ENCODE assay signal across 1 cellular context in genomic region chr5:92641031-92641962, GRCh38.
TF ChIP-seq lines count a peak whose summit lies in the region.

No MANE protein-coding gene starts in this region.

TF ChIP-seq in HEK293, 187 proteins besides CTCF, POLR2A, EP300 and RAD21 (continued from another document and continues in another):
- no peak for TF ChIP-seq ZNF701 (tag by site-specific recombination; IDR thresholded peaks at IDR 0.05)
- TF ChIP-seq, protein P1, sequence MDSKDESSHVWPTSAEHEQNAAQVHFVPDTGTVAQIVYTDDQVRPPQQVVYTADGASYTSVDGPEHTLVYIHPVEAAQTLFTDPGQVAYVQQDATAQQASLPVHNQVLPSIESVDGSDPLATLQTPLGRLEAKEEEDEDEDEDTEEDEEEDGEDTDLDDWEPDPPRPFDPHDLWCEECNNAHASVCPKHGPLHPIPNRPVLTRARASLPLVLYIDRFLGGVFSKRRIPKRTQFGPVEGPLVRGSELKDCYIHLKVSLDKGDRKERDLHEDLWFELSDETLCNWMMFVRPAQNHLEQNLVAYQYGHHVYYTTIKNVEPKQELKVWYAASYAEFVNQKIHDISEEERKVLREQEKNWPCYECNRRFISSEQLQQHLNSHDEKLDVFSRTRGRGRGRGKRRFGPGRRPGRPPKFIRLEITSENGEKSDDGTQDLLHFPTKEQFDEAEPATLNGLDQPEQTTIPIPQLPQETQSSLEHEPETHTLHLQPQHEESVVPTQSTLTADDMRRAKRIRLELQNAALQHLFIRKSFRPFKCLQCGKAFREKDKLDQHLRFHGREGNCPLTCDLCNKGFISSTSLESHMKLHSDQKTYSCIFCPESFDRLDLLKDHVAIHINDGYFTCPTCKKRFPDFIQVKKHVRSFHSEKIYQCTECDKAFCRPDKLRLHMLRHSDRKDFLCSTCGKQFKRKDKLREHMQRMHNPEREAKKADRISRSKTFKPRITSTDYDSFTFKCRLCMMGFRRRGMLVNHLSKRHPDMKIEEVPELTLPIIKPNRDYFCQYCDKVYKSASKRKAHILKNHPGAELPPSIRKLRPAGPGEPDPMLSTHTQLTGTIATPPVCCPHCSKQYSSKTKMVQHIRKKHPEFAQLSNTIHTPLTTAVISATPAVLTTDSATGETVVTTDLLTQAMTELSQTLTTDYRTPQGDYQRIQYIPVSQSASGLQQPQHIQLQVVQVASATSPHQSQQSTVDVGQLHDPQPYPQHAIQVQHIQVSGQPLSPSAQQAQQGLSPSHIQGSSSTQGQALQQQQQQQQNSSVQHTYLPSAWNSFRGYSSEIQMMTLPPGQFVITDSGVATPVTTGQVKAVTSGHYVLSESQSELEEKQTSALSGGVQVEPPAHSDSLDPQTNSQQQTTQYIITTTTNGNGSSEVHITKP (tag by site-specific recombination; IDR thresholded peaks at IDR 0.05): peak; percentile 20; the same call in 1 of the 2 replicates
- no peak for TF ChIP-seq ZNF707 (tag by site-specific recombination; IDR thresholded peaks at IDR 0.05)
- TF ChIP-seq HOXD13 (CRISPR knock-in tag; IDR thresholded peaks at IDR 0.05; ENCODE audit: borderline replicate concordance): peak; percentile 59
- peak; percentile 11; the same call in 1 of the 2 replicates for TF ChIP-seq ZNF549 (tag by site-specific recombination; IDR thresholded peaks at IDR 0.05)
- no peak for TF ChIP-seq ZNF560 (tag by site-specific recombination; IDR thresholded peaks at IDR 0.05; ENCODE audit: borderline replicate concordance)
- TF ChIP-seq GLI2 (tag by site-specific recombination; IDR thresholded peaks at IDR 0.05; ENCODE audit: borderline replicate concordance, low read depth): peak; percentile 28; the same call in 1 of the 2 replicates
- no peak for TF ChIP-seq ZNF354C (tag by site-specific recombination; IDR thresholded peaks at IDR 0.05; ENCODE audit: borderline replicate concordance, low read depth)
- peak; percentile 49 for TF ChIP-seq ZNF335 (tag by site-specific recombination; conservative IDR thresholded peaks at IDR 0.05)
- no peak for TF ChIP-seq ZNF426 (tag by site-specific recombination; IDR thresholded peaks at IDR 0.05)
- TF ChIP-seq ZFHX2 (tag by site-specific recombination; conservative IDR thresholded peaks at IDR 0.05): no peak
- TF ChIP-seq KLF10 (tag by site-specific recombination; IDR thresholded peaks at IDR 0.05): peak; percentile 77
- TF ChIP-seq, protein P2, sequence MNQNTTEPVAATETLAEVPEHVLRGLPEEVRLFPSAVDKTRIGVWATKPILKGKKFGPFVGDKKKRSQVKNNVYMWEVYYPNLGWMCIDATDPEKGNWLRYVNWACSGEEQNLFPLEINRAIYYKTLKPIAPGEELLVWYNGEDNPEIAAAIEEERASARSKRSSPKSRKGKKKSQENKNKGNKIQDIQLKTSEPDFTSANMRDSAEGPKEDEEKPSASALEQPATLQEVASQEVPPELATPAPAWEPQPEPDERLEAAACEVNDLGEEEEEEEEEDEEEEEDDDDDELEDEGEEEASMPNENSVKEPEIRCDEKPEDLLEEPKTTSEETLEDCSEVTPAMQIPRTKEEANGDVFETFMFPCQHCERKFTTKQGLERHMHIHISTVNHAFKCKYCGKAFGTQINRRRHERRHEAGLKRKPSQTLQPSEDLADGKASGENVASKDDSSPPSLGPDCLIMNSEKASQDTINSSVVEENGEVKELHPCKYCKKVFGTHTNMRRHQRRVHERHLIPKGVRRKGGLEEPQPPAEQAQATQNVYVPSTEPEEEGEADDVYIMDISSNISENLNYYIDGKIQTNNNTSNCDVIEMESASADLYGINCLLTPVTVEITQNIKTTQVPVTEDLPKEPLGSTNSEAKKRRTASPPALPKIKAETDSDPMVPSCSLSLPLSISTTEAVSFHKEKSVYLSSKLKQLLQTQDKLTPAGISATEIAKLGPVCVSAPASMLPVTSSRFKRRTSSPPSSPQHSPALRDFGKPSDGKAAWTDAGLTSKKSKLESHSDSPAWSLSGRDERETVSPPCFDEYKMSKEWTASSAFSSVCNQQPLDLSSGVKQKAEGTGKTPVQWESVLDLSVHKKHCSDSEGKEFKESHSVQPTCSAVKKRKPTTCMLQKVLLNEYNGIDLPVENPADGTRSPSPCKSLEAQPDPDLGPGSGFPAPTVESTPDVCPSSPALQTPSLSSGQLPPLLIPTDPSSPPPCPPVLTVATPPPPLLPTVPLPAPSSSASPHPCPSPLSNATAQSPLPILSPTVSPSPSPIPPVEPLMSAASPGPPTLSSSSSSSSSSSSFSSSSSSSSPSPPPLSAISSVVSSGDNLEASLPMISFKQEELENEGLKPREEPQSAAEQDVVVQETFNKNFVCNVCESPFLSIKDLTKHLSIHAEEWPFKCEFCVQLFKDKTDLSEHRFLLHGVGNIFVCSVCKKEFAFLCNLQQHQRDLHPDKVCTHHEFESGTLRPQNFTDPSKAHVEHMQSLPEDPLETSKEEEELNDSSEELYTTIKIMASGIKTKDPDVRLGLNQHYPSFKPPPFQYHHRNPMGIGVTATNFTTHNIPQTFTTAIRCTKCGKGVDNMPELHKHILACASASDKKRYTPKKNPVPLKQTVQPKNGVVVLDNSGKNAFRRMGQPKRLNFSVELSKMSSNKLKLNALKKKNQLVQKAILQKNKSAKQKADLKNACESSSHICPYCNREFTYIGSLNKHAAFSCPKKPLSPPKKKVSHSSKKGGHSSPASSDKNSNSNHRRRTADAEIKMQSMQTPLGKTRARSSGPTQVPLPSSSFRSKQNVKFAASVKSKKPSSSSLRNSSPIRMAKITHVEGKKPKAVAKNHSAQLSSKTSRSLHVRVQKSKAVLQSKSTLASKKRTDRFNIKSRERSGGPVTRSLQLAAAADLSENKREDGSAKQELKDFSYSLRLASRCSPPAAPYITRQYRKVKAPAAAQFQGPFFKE (tag by site-specific recombination; IDR thresholded peaks at IDR 0.05; ENCODE audit: borderline replicate concordance): no peak
- peak; percentile 88 for TF ChIP-seq GLIS1 (tag by site-specific recombination; IDR thresholded peaks at IDR 0.05)
- TF ChIP-seq MEIS1 (CRISPR knock-in tag; IDR thresholded peaks at IDR 0.05; ENCODE audit: borderline replicate concordance): peak; percentile 80; the same call in 1 of the 2 replicates
- peak; percentile 65; the same call in 1 of the 2 replicates for TF ChIP-seq BCL6B (tag by site-specific recombination; IDR thresholded peaks at IDR 0.05)
- peak; percentile 85 for TF ChIP-seq ZXDB (tag by site-specific recombination; IDR thresholded peaks at IDR 0.05)
- no peak for TF ChIP-seq ZNF133 (tag by site-specific recombination; IDR thresholded peaks at IDR 0.05)
- TF ChIP-seq ZNF561 (tag by site-specific recombination; IDR thresholded peaks at IDR 0.05; ENCODE audit: borderline replicate concordance): peak; percentile 60
- TF ChIP-seq ZNF629 (tag by site-specific recombination; IDR thresholded peaks at IDR 0.05): peak; percentile 75
- no peak for TF ChIP-seq ZFP69B (tag by site-specific recombination; IDR thresholded peaks at IDR 0.05)
- peak; percentile 68; the same call in 1 of the 2 replicates for TF ChIP-seq TRIM28 (IDR thresholded peaks at IDR 0.05; ENCODE audit: borderline replicate concordance, low read length)
- no peak for TF ChIP-seq ZNF112 (tag by site-specific recombination; IDR thresholded peaks at IDR 0.05)
- no peak for TF ChIP-seq ZNF223 (tag by site-specific recombination; IDR thresholded peaks at IDR 0.05)
- TF ChIP-seq WT1 (tag by site-specific recombination; IDR thresholded peaks at IDR 0.05): peak; percentile 92
- 0 out of 2 replicates have a peak, but pooled peaks have one; percentile 49 for TF ChIP-seq HOXC10 (CRISPR knock-in tag; IDR thresholded peaks at IDR 0.05)
- TF ChIP-seq, protein P3, sequence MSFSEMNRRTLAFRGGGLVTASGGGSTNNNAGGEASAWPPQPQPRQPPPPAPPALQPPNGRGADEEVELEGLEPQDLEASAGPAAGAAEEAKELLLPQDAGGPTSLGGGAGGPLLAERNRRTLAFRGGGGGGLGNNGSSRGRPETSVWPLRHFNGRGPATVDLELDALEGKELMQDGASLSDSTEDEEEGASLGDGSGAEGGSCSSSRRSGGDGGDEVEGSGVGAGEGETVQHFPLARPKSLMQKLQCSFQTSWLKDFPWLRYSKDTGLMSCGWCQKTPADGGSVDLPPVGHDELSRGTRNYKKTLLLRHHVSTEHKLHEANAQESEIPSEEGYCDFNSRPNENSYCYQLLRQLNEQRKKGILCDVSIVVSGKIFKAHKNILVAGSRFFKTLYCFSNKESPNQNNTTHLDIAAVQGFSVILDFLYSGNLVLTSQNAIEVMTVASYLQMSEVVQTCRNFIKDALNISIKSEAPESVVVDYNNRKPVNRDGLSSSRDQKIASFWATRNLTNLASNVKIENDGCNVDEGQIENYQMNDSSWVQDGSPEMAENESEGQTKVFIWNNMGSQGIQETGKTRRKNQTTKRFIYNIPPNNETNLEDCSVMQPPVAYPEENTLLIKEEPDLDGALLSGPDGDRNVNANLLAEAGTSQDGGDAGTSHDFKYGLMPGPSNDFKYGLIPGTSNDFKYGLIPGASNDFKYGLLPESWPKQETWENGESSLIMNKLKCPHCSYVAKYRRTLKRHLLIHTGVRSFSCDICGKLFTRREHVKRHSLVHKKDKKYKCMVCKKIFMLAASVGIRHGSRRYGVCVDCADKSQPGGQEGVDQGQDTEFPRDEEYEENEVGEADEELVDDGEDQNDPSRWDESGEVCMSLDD (tag by site-specific recombination; IDR thresholded peaks at IDR 0.05): no peak
- TF ChIP-seq ZSCAN23 (tag by site-specific recombination; IDR thresholded peaks at IDR 0.05): no peak
- TF ChIP-seq BCL11A (tag by site-specific recombination; IDR thresholded peaks at IDR 0.05; ENCODE audit: low read depth): peak; percentile 62; the same call in 1 of the 2 replicates
- peak; percentile 72 for TF ChIP-seq ZBTB44 (tag by site-specific recombination; IDR thresholded peaks at IDR 0.05)
- TF ChIP-seq ZNF2 (tag by site-specific recombination; IDR thresholded peaks at IDR 0.05): 0 out of 2 replicates have a peak, but pooled peaks have one; percentile 28
- TF ChIP-seq ATF2 (tag by site-specific recombination; IDR thresholded peaks at IDR 0.05; ENCODE audit: low read depth): peak; percentile 93
- TF ChIP-seq ZBTB20 (tag by site-specific recombination; IDR thresholded peaks at IDR 0.05): no peak
- TF ChIP-seq KLF9 (tag by site-specific recombination; IDR thresholded peaks at IDR 0.05; ENCODE audit: low read depth): 0 out of 2 replicates have a peak, but pooled peaks have one; percentile 35
- no peak for TF ChIP-seq ZNF830 (tag by site-specific recombination; IDR thresholded peaks at IDR 0.05; ENCODE audit: low read depth)
- TF ChIP-seq ZSCAN30 (tag by site-specific recombination; IDR thresholded peaks at IDR 0.05): peak; percentile 88
- peak; percentile 67 for TF ChIP-seq ZNF10 (tag by site-specific recombination; IDR thresholded peaks at IDR 0.05)
- TF ChIP-seq, protein P4, sequence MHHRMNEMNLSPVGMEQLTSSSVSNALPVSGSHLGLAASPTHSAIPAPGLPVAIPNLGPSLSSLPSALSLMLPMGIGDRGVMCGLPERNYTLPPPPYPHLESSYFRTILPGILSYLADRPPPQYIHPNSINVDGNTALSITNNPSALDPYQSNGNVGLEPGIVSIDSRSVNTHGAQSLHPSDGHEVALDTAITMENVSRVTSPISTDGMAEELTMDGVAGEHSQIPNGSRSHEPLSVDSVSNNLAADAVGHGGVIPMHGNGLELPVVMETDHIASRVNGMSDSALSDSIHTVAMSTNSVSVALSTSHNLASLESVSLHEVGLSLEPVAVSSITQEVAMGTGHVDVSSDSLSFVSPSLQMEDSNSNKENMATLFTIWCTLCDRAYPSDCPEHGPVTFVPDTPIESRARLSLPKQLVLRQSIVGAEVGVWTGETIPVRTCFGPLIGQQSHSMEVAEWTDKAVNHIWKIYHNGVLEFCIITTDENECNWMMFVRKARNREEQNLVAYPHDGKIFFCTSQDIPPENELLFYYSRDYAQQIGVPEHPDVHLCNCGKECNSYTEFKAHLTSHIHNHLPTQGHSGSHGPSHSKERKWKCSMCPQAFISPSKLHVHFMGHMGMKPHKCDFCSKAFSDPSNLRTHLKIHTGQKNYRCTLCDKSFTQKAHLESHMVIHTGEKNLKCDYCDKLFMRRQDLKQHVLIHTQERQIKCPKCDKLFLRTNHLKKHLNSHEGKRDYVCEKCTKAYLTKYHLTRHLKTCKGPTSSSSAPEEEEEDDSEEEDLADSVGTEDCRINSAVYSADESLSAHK (tag by site-specific recombination; IDR thresholded peaks at IDR 0.05): peak; percentile 66; the same call in 1 of the 2 replicates
- TF ChIP-seq ZNF391 (tag by site-specific recombination; IDR thresholded peaks at IDR 0.05; ENCODE audit: borderline replicate concordance, low read depth): no peak
- 0 out of 2 replicates have a peak, but pooled peaks have one; percentile 26 for TF ChIP-seq GLIS2 (tag by site-specific recombination; IDR thresholded peaks at IDR 0.05)
